In the genomic region with DNA sequence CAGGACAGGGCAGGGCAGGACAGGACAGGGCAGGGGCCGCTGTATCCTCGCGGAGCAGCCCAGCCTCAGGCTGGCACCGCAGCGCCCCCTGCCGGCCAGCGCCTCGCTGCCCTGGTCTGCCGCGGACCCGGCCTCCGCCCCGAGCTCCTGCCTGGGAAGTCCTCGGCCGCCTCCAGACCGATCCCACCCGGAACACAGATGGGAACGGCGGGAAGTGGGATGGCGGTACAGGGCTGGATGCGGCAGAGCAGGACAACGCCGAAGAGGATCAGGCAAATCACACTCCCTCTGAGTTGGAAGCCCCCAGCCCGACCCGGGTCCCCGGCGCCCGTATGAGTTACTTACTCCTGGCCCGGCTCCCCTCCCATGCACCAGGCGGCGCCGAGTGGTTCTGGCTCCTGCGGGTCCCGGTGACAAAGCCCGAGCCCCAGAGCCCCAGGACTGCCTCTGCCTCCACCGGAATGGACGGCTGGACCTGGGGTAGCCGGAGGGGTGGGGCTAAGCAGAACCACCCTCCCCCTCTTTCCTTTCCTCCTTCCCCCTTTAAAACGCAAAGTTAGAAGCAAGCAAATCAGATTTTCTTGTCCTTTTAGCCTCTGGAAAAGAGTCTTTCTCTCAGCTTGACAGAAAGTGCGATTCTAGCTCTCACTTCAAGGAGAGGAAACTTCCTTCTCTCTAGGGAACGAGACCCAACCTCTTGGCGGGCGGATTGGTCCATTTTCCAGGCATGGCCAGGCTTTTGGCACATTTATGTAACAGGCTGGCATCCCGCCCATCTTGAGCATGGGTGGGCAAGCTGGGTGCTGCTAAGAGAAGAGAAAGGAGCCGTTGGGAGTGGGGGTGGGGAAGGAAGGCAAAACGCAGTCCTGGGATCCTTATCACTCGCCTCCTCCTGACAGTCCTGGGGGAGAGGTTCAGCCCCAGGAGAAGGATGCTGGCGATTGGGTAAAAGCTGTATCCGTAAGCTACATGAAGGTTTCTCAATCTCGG, we compare ENCODE assay signal across 8 cellular contexts. TPM values are rescaled to one million over a fixed set of nuclear protein-coding genes. Genes with fewer than 3 reads are reported as not detected.
DNase-seq lines count a peak whose midpoint lies in the region; ATAC-seq, FAIRE-seq and TF ChIP-seq lines count a peak whose summit lies in the region.

A gene with protein sequence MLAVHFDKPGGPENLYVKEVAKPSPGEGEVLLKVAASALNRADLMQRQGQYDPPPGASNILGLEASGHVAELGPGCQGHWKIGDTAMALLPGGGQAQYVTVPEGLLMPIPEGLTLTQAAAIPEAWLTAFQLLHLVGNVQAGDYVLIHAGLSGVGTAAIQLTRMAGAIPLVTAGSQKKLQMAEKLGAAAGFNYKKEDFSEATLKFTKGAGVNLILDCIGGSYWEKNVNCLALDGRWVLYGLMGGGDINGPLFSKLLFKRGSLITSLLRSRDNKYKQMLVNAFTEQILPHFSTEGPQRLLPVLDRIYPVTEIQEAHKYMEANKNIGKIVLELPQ (minus strand): TSS at position 449 of the 990 bp plus-strand sequence. CDS start 508 bp downstream, outside the sequence.

- DNase-seq in GM12892 (ENCODE audit: insufficient read length), result peak; percentile 92
- DNase-seq in NCI-H1105 treated with DMSO at 0.1 percent for 48 hours (lab: John Stamatoyannopoulos, UW), result peak; percentile 85
- DNase-seq in anterior cingulate cortex (lab: John Stamatoyannopoulos, UW), result peak in 57 of 58 donors; percentile 13 to 87 (median 71)
- DNase-seq in right cardiac atrium, result peak; percentile 89 to 96 (median 96)
- DNase-seq in putamen (ENCODE audit: low spot score), result peak; percentile 69
- DNase-seq in uterus, result peak; percentile 89 to 90

- peak within 1 kb of the TSS; percentile 64 for H3K4me3 ChIP-seq in right cardiac atrium (ENCODE audit: low read length)
- H3K4me3 ChIP-seq in uterus, result peak within 1 kb of the TSS; percentile 55 to 60

- intact Hi-C loops in right cardiac atrium (cut with DNase I) (loop anchor here in 2 of 4 donors (10.0 kb wide), 1 partner anchor 160 kb away; a partner anchor contains a TSS), uterus (cut with DNase I; ENCODE audit: low total_unique reads) (no loop called here)

- under 1% methylated on average over 50 of the region's 50 CpGs for WGBS in right cardiac atrium

- TF ChIP-seq POLR2A in GM12892 (IDR thresholded peaks at IDR 0.05; ENCODE audit: low read depth, low read length) (peak; percentile 11; the same call in 1 of the 2 replicates), uterus (IDR thresholded peaks at IDR 0.05) (peak; percentile 16 to 71)

- no peaks in the 10 kb centered on the region for H3K27me3 ChIP-seq in right cardiac atrium (ENCODE audit: control insufficient read depth, insufficient read depth)
- H3K27me3 ChIP-seq in uterus, result no peaks in the 10 kb centered on the region

- H3K4me3 Mint-ChIP-seq in T-helper 1 cell treated with Interleukin-12 subunit alpha and Interleukin-12 subunit beta and Interleukin-4 antibody, amounts not matched to agents 30 μg/mL and 1 μg/mL, for 36 hours, result peak within 1 kb of the TSS; percentile 83

- H3K4me1 Mint-ChIP-seq in T-helper 1 cell treated with Interleukin-12 subunit alpha and Interleukin-12 subunit beta and Interleukin-4 antibody, amounts not matched to agents 30 μg/mL and 1 μg/mL, for 36 hours (ENCODE audit: low read depth), result peaks cover 17% of the 10 kb centered on the region

- H3K27ac ChIP-seq in right cardiac atrium (ENCODE audit: low read length) (peak within 1 kb of the TSS; percentile 99), uterus (peak within 1 kb of the TSS; percentile 95 to 96)

- peak; percentile 89 to 97 (median 94) for TF ChIP-seq CTCF in uterus (IDR thresholded peaks at IDR 0.05)

- H3K27ac Mint-ChIP-seq in T-helper 1 cell treated with Interleukin-12 subunit alpha and Interleukin-12 subunit beta and Interleukin-4 antibody, amounts not matched to agents 30 μg/mL and 1 μg/mL, for 36 hours, result peak within 1 kb of the TSS; percentile 71

- ATAC-seq in HG02759 (IDR thresholded peaks at IDR 0.05; ENCODE audit: unreplicated experiment) (peak; percentile 85), right cardiac atrium (peak; percentile 97)

- no peaks in the 10 kb centered on the region for H3K36me3 ChIP-seq in uterus

- no peaks in the 10 kb centered on the region for H3K9me3 Mint-ChIP-seq in T-helper 1 cell treated with Interleukin-12 subunit alpha and Interleukin-12 subunit beta and Interleukin-4 antibody, amounts not matched to agents 30 μg/mL and 1 μg/mL, for 36 hours

- H3K4me1 ChIP-seq in right cardiac atrium (ENCODE audit: control insufficient read depth, insufficient read depth, low read length) (no peaks in the 10 kb centered on the region), uterus (peaks cover 3 to 4% of the 10 kb centered on the region in 2 donors)

- peaks cover 7% of the 10 kb centered on the region for H3K36me3 Mint-ChIP-seq in T-helper 1 cell treated with Interleukin-12 subunit alpha and Interleukin-12 subunit beta and Interleukin-4 antibody, amounts not matched to agents 30 μg/mL and 1 μg/mL, for 36 hours (ENCODE audit: low read depth)

- peak; percentile 78 for FAIRE-seq in GM12892 (lab: Jason Lieb, UNC)

- H3K27me3 Mint-ChIP-seq in T-helper 1 cell treated with Interleukin-12 subunit alpha and Interleukin-12 subunit beta and Interleukin-4 antibody, amounts not matched to agents 30 μg/mL and 1 μg/mL, for 36 hours (ENCODE audit: low read depth), result no peaks in the 10 kb centered on the region

- H3K9me3 ChIP-seq in right cardiac atrium (ENCODE audit: control insufficient read depth, low read length), result no peaks in the 10 kb centered on the region
- no peaks in the 10 kb centered on the region for H3K9me3 ChIP-seq in uterus

RNA-seq across cellular contexts. Expression of the gene that starts here (rescaled TPM):
- polyA plus RNA-seq in GM12892 (2012; ENCODE audit: missing spikeins), result 8.5 TPM
- total RNA-seq in right cardiac atrium (1 to 10 TPM; 6.0 to 9.7 (median 7.3) TPM), uterus (10 to 100 TPM in 2 of 4 donors, 1 to 10 TPM in 1, under 1 TPM in 1; 0.77 to 55.4 (median 10.1) TPM)
- polyA plus RNA-seq in right cardiac atrium, result 13.1 TPM

Comparison
In these comparisons a context has a peak if more than half of its experiments do, and no peak if none do; other contexts are left out.
1. Peak in every context shown above with its lines: DNase-seq, ATAC-seq, H3K4me3 ChIP-seq and H3K27ac ChIP-seq.